ENCODE assay signal across 10 cellular contexts in the genomic region with DNA sequence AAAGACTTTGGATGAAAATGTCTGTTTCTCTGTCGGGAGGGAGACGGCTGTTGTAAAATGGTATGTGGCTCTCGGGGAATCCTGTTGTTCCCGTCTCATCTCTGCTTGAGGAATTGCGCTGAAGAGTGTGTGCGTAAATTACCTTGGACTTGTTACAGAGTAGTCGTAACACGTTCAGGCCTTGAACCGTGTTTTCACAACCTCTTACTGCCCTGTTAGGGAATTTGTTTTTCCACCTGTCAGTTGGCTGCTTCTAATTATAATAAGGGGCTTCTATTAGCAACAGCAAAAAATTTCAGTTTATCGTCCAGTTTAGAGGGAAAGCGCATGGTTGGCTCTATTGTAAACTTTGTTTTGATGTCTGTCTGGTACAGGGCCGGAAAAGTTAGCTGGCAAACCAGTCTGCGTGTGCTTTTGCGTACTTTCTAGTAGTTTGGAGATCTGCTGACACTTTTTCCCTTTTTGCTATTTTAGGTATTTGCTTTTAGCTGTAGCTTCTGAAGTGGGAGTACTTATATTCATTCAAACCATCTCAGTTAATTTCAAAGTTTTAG. TPM values are rescaled to one million over a fixed set of nuclear protein-coding genes. Genes with fewer than 3 reads are reported as not detected.
DNase-seq lines count a peak whose midpoint lies in the region; ATAC-seq, FAIRE-seq and TF ChIP-seq lines count a peak whose summit lies in the region.
"Had no signal": no experiment of that assay in that cellular context is flagged by ENCODE, and none has a peak within 500 bp of the region (broad histone marks: within the 10 kb centered on the region; RNA-seq: fewer than 3 reads in every experiment).

No MANE protein-coding gene starts in this region.

- no peaks in the 10 kb centered on the region for H3K27me3 Mint-ChIP-seq in effector memory CD8-positive, alpha-beta T cell

- no peak for FAIRE-seq in D721Med (lab: Jason Lieb, UNC)
- FAIRE-seq: endometrium, G401.6 had no signal

- H3K9ac ChIP-seq in mucosa of rectum (ENCODE audit: low read depth in 1 of 2, low read length in 2 of 2): peak overlapping the region; percentile 96 to 100

- H3K4me1 ChIP-seq in SJCRH30 (peaks cover 8% of the 10 kb centered on the region), mucosa of rectum (ENCODE audit: control insufficient read depth in 2 of 2, insufficient read depth in 2 of 2, low read length in 2 of 2) (peaks cover 11 to 16% of the 10 kb centered on the region in 2 donors)

- peak; percentile 9 for ATAC-seq in HG03103 (IDR thresholded peaks at IDR 0.05; ENCODE audit: low read depth, unreplicated experiment)
- peak; percentile 2 for ATAC-seq in effector memory CD8-positive, alpha-beta T cell (replicated peaks)

- H3K4me3 ChIP-seq in SJCRH30 (peak overlapping the region; percentile 98), mucosa of rectum (ENCODE audit: low read length in 2 of 2) (peak overlapping the region; percentile 96 to 97)

- H3K36me3 ChIP-seq in SJCRH30: no peaks in the 10 kb centered on the region
- no peaks in the 10 kb centered on the region for H3K36me3 ChIP-seq in mucosa of rectum (ENCODE audit: control insufficient read depth in 2 of 2, insufficient read depth in 2 of 2, low read length in 2 of 2)

- peak overlapping the region; percentile 98 to 99 for H3K27ac Mint-ChIP-seq in effector memory CD8-positive, alpha-beta T cell

- H3K9me3 ChIP-seq in SJCRH30 (replicated peaks) (no peaks in the 10 kb centered on the region), mucosa of rectum (ENCODE audit: control insufficient read depth in 2 of 2, low read length in 2 of 2) (no peaks in the 10 kb centered on the region)

- no peaks in the 10 kb centered on the region for H3K9me3 Mint-ChIP-seq in effector memory CD8-positive, alpha-beta T cell

- peak; percentile 49 to 79 for DNase-seq in SHP77 (lab: John Stamatoyannopoulos, UW)
- DNase-seq in SHP77 treated with DMSO at 0.1 percent for 48 hours (lab: John Stamatoyannopoulos, UW): no peak
- no peak for DNase-seq in SJCRH30
- DNase-seq in effector memory CD8-positive, alpha-beta T cell: no peak
- no peak for DNase-seq in activated effector memory CD4-positive, alpha-beta T cell treated with Interleukin-2 at 50 U/mL for 16 hours
- DNase-seq in D721Med (ENCODE audit: insufficient read length, low spot score): no peak

- H3K27me3 ChIP-seq in SJCRH30 (no peaks in the 10 kb centered on the region), mucosa of rectum (ENCODE audit: control insufficient read depth in 2 of 2, insufficient read depth in 2 of 2, low read length in 2 of 2) (no peaks in the 10 kb centered on the region)

- H3K27ac ChIP-seq in SJCRH30: peak overlapping the region; percentile 98
- H3K27ac ChIP-seq in mucosa of rectum (ENCODE audit: low read depth in 2 of 2, low read length in 2 of 2): peak overlapping the region; percentile 100

- peak overlapping the region; percentile 93 to 99 for H3K4me3 Mint-ChIP-seq in effector memory CD8-positive, alpha-beta T cell

- peaks cover 14% of the 10 kb centered on the region for H3K36me3 Mint-ChIP-seq in effector memory CD8-positive, alpha-beta T cell (ENCODE audit: insufficient read depth)

- TF ChIP-seq CTCF in D721Med (IDR thresholded peaks at IDR 0.05; ENCODE audit: insufficient read depth, missing control alignments): no peak

- H3K4me1 Mint-ChIP-seq in effector memory CD8-positive, alpha-beta T cell (ENCODE audit: low read depth in 2 of 2): peaks cover 32 to 46% of the 10 kb centered on the region in 2 donors

RNA-seq across cellular contexts. Expression of gene HIPK3, which starts 1.5 kb away (rescaled TPM):
- total RNA-seq in SJCRH30 (2014; rRNA removed; shearing (Covaris generic)): 51.7 and 55.0 TPM in 2 replicates

Comparison
In these comparisons a context has a peak if more than half of its experiments do, and no peak if none do; other contexts are left out.
1. DNase-seq: peak in SHP77 (2 of 2); none in SHP77 treated with DMSO at 0.1 percent for 48 hours (single experiment), SJCRH30 (0 of 2), effector memory CD8-positive, alpha-beta T cell (0 of 3), activated effector memory CD4-positive, alpha-beta T cell treated with Interleukin-2 at 50 U/mL for 16 hours (single experiment) and D721Med (single experiment).